ENCODE assay signal across 8 cellular contexts in genomic region chr22:40818192-40818746, GRCh38. TPM values are rescaled to one million over a fixed set of nuclear protein-coding genes. Genes with fewer than 3 reads are reported as not detected.
A peak's percentile ranks its signal among the peaks of the same experiment; 100 is the strongest.
DNase-seq lines count a peak whose midpoint lies in the region; ATAC-seq and TF ChIP-seq lines count a peak whose summit lies in the region.

No MANE protein-coding gene starts in this region.

- intact Hi-C loops in left ventricle myocardium inferior (cut with micrococcal nuclease), result no loop called here
- intact Hi-C loops in left cardiac atrium (cut with DNase I), result no loop called here
- intact Hi-C loops in thyroid gland (cut with DNase I), result no loop called here

- 36 to 50% methylated on average over 14 of the region's 14 CpGs for WGBS in thyroid gland, 2 donors

- H3K27me3 Mint-ChIP-seq in activated CD8-positive, alpha-beta T cell treated with anti-CD3 and anti-CD28 coated beads, Interleukin-2, amount 10 ng/mL, durations not matched to agents 7 days and 5 days (ENCODE audit: low read depth), result no peaks in the 10 kb centered on the region

- H3K27me3 ChIP-seq in left ventricle myocardium inferior (ENCODE audit: low read depth), result no peaks in the 10 kb centered on the region
- no peaks in the 10 kb centered on the region for H3K27me3 ChIP-seq in iPS-18a (ENCODE audit: control insufficient read depth, insufficient read depth, low read length)
- no peaks in the 10 kb centered on the region for H3K27me3 ChIP-seq in thyroid gland

- no peak for TF ChIP-seq CTCF in left ventricle myocardium inferior (IDR thresholded peaks at IDR 0.05; ENCODE audit: borderline replicate concordance)
- no peak for TF ChIP-seq CTCF in thyroid gland (IDR thresholded peaks at IDR 0.05)

- peaks cover 35% of the 10 kb centered on the region for H3K4me1 ChIP-seq in left ventricle myocardium inferior
- H3K4me1 ChIP-seq in iPS-18a (ENCODE audit: control insufficient read depth, low read depth, low read length), result peaks cover 8% of the 10 kb centered on the region
- H3K4me1 ChIP-seq in thyroid gland, result peaks cover 17 to 19% of the 10 kb centered on the region in 2 donors

- H3K36me3 ChIP-seq in left ventricle myocardium inferior (peaks cover 7% of the 10 kb centered on the region), iPS-18a (ENCODE audit: control insufficient read depth, low read depth, low read length) (peaks cover 10% of the 10 kb centered on the region), thyroid gland (peaks cover 0 to 2% of the 10 kb centered on the region in 2 donors)

- H3K4me3 Mint-ChIP-seq in activated CD8-positive, alpha-beta T cell treated with anti-CD3 and anti-CD28 coated beads, Interleukin-2, amount 10 ng/mL, durations not matched to agents 7 days and 5 days, result peak overlapping the region; percentile 94

- CTCF ChIA-PET in activated CD8-positive, alpha-beta T cell treated with anti-CD3 and anti-CD28 coated beads, Interleukin-2, amount 10 ng/mL, durations not matched to agents 7 days and 5 days (lab: Charles Lee), result interaction anchor here (1.1 to 5.5 kb wide), 5 partner anchors 13 to 285 kb away, joined by 4 to 33 read pairs (median 5); partner anchors contain the start of gene XPNPEP3

- ATAC-seq in left cardiac atrium, result no peak
- ATAC-seq in activated CD8-positive, alpha-beta T cell treated with anti-CD3 and anti-CD28 coated beads, Interleukin-2, amount 10 ng/mL, durations not matched to agents 7 days and 5 days, result peak; percentile 15
- ATAC-seq in HG03108 (IDR thresholded peaks at IDR 0.05; ENCODE audit: unreplicated experiment), result no peak

- no peak for TF ChIP-seq POLR2A in thyroid gland (IDR thresholded peaks at IDR 0.05)

- H3K9me3 ChIP-seq in left ventricle myocardium inferior (replicated peaks) (no peaks in the 10 kb centered on the region), iPS-18a (ENCODE audit: control insufficient read depth, low read depth, low read length) (no peaks in the 10 kb centered on the region), thyroid gland (no peaks in the 10 kb centered on the region)

- H3K27ac Mint-ChIP-seq in activated CD8-positive, alpha-beta T cell treated with anti-CD3 and anti-CD28 coated beads, Interleukin-2, amount 10 ng/mL, durations not matched to agents 7 days and 5 days, result peak overlapping the region; percentile 92

- H3K9me3 Mint-ChIP-seq in activated CD8-positive, alpha-beta T cell treated with anti-CD3 and anti-CD28 coated beads, Interleukin-2, amount 10 ng/mL, durations not matched to agents 7 days and 5 days (ENCODE audit: insufficient read depth), result no peaks in the 10 kb centered on the region

- peaks cover 14% of the 10 kb centered on the region for H3K36me3 Mint-ChIP-seq in activated CD8-positive, alpha-beta T cell treated with anti-CD3 and anti-CD28 coated beads, Interleukin-2, amount 10 ng/mL, durations not matched to agents 7 days and 5 days (ENCODE audit: low read depth)

- H3K4me3 ChIP-seq in left ventricle myocardium inferior (peak overlapping the region; percentile 91), iPS-18a (ENCODE audit: low read length) (peak overlapping the region; percentile 100), thyroid gland (replicated peaks in 1 of 3) (peak overlapping the region; percentile 69 to 100 (median 82))

- H3K4me1 Mint-ChIP-seq in activated CD8-positive, alpha-beta T cell treated with anti-CD3 and anti-CD28 coated beads, Interleukin-2, amount 10 ng/mL, durations not matched to agents 7 days and 5 days (ENCODE audit: low read depth), result peaks cover 36% of the 10 kb centered on the region

- no peak for DNase-seq in left ventricle myocardium inferior
- DNase-seq in left cardiac atrium, result no peak
- peak; percentile 34 for DNase-seq in activated CD8-positive, alpha-beta T cell treated with anti-CD3 and anti-CD28 coated beads, Interleukin-2, amount 10 ng/mL, durations not matched to agents 7 days and 5 days
- no peak for DNase-seq in thyroid gland
- DNase-seq in activated effector memory CD4-positive, alpha-beta T cell treated with anti-CD3 and anti-CD28 coated beads, Interleukin-2, amount 50 U/mL, for 16 hours, result no peak
- DNase-seq in NCI-H510A (lab: John Stamatoyannopoulos, UW), result no peak

- no peak overlapping the region for H3K27ac ChIP-seq in left ventricle myocardium inferior (replicated peaks)
- H3K27ac ChIP-seq in iPS-18a (ENCODE audit: low read length), result peak overlapping the region; percentile 59
- no peak overlapping the region for H3K27ac ChIP-seq in thyroid gland

- POLR2A ChIA-PET in activated CD8-positive, alpha-beta T cell treated with anti-CD3 and anti-CD28 coated beads, Interleukin-2, amount 10 ng/mL, durations not matched to agents 7 days and 5 days (lab: Charles Lee), result interaction anchor here (0.9 to 2.6 kb wide), 3 partner anchors 38 to 149 kb away, joined by 3 to 15 read pairs (median 3); partner anchors contain the start of genes ST13 and XPNPEP3

- peak overlapping the region; percentile 86 for H3K9ac ChIP-seq in iPS-18a (ENCODE audit: low read length)

RNA-seq across cellular contexts. Expression of gene SLC25A17, which starts 0.9 kb away (rescaled TPM):
- total RNA-seq in left ventricle myocardium inferior (4.8 TPM), left cardiac atrium (1 to 10 TPM; 5.4 to 5.5 TPM), thyroid gland (10 to 100 TPM; 15.5 to 25.0 (median 20.9) TPM)
- total RNA-seq in activated CD8-positive, alpha-beta T cell treated with anti-CD3 and anti-CD28 coated beads, Interleukin-2, amount 10 ng/mL, durations not matched to agents 7 days and 5 days, result 10 to 100 TPM; 20.0 to 24.1 TPM

RNA-seq across cellular contexts. Expression of gene ST13, which starts 38.2 kb away (rescaled TPM):
- total RNA-seq in left ventricle myocardium inferior, result 181 TPM
- total RNA-seq in left cardiac atrium, result 100 to 1,000 TPM; 168 to 171 TPM
- total RNA-seq in activated CD8-positive, alpha-beta T cell treated with anti-CD3 and anti-CD28 coated beads, Interleukin-2, amount 10 ng/mL, durations not matched to agents 7 days and 5 days, result 100 to 1,000 TPM; 141 to 148 TPM
- total RNA-seq in thyroid gland, result 100 to 1,000 TPM; 161 to 206 (median 202) TPM

RNA-seq across cellular contexts. Expression of gene XPNPEP3, which starts 38.7 kb away (rescaled TPM):
- total RNA-seq in left ventricle myocardium inferior, result 28.7 TPM
- total RNA-seq in left cardiac atrium, result 10 to 100 TPM; 18.5 to 21.2 TPM
- 10 to 100 TPM; 14.6 TPM for total RNA-seq in activated CD8-positive, alpha-beta T cell treated with anti-CD3 and anti-CD28 coated beads, Interleukin-2, amount 10 ng/mL, durations not matched to agents 7 days and 5 days
- total RNA-seq in thyroid gland, result 10 to 100 TPM; 18.1 to 21.6 (median 19.3) TPM

RNA-seq across cellular contexts. Expression of gene DNAJB7, which starts 43.6 kb away (rescaled TPM):
- total RNA-seq in left ventricle myocardium inferior (not detected), left cardiac atrium (not detected), thyroid gland (under 1 TPM in 3 of 4 donors, not detected in 1; 0.27 to 0.54 (median 0.44) TPM)
- not detected for total RNA-seq in activated CD8-positive, alpha-beta T cell treated with anti-CD3 and anti-CD28 coated beads, Interleukin-2, amount 10 ng/mL, durations not matched to agents 7 days and 5 days
